ENCODE assay signal across 8 cellular contexts in the genomic region with DNA sequence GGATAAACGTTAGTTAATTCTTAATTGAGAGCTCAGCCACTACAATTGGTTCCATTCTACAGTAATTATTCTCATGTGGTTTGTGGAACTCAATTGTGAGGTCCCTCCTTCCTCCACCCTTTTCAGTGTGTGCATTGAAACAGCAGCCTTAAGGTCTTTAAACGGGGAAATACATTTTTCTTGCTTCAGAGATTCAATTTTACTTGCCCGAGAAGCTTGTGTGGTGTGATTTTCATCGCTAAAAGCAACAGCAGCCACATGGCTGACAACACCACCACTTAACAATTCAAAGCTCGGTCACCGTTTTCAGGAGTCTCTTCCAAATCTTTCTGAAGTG. TPM values are rescaled to one million over a fixed set of nuclear protein-coding genes. Genes with fewer than 3 reads are reported as not detected.
A peak's percentile ranks its signal among the peaks of the same experiment; 100 is the strongest.
DNase-seq lines count a peak whose midpoint lies in the region; ATAC-seq, FAIRE-seq and TF ChIP-seq lines count a peak whose summit lies in the region.

No MANE protein-coding gene starts in this region.

- peak overlapping the region; percentile 96 for H3K27ac Mint-ChIP-seq in CD4-positive, alpha-beta T cell
- H3K27ac Mint-ChIP-seq in naive B cell = peak overlapping the region; percentile 91 to 99 (median 98)

- in situ Hi-C loops in IMR-90 (cut with MboI; ENCODE audit: low sequenced_read_pairs) = no loop called here

- peak overlapping the region; percentile 21; the same call in 1 of the 2 replicates for H2AK5ac ChIP-seq in IMR-90 (ENCODE audit: low read depth, low read length)

- H3K9me3 ChIP-seq in CD4-positive, alpha-beta T cell (ENCODE audit: control insufficient read depth, low read length) = no peaks in the 10 kb centered on the region
- no peaks in the 10 kb centered on the region for H3K9me3 ChIP-seq in IMR-90 (ENCODE audit: control insufficient read depth, insufficient read depth, low read length)

- H4K8ac ChIP-seq in IMR-90 (ENCODE audit: low read depth in 2 of 2, low read length in 2 of 2) = peak overlapping the region; percentile 87 to 89

- H2AK9ac ChIP-seq in IMR-90 (replicated peaks; ENCODE audit: low read depth, low read length, poor library complexity) = peak overlapping the region; percentile 30

- peak overlapping the region; percentile 82 for H3K4ac ChIP-seq in IMR-90 (ENCODE audit: low read depth, low read length)

- no peak for TF ChIP-seq POLR2A in IMR-90 (IDR thresholded peaks at IDR 0.05; ENCODE audit: low read depth, low read length)

- POLR2A ChIA-PET in CD4-positive, alpha-beta T cell (lab: Charles Lee) = interaction anchor here (1.1 to 1.8 kb wide), 5 partner anchors 10 to 691 kb away, joined by 4 to 6 read pairs (median 5); partner anchors contain the start of gene MRPS35
- POLR2A ChIA-PET in IMR-90 (lab: Charles Lee; ENCODE audit: unreplicated experiment) = interaction anchor here (1.0 kb wide), 1 partner anchor 18 kb away, joined by 7 read pairs; no protein-coding TSS in a partner anchor

- peak overlapping the region; percentile 86 for H3K18ac ChIP-seq in IMR-90 (ENCODE audit: low read depth, low read length)

- FAIRE-seq in bronchial epithelial cell (lab: Jason Lieb, UNC) = no peak

- no peaks in the 10 kb centered on the region for H3K9me3 Mint-ChIP-seq in CD4-positive, alpha-beta T cell
- H3K9me3 Mint-ChIP-seq in naive B cell = no peaks in the 10 kb centered on the region

- ATAC-seq in CD4-positive, alpha-beta T cell (ENCODE audit: poor library complexity) = peak; percentile 9
- ATAC-seq in GM19395 (IDR thresholded peaks at IDR 0.05; ENCODE audit: unreplicated experiment) (peak; percentile 22), IMR-90 (ENCODE audit: low read depth) (no peak), naive B cell (ENCODE audit: low read depth in 2 of 2) (peak; percentile 13 to 17)

- H3K23ac ChIP-seq in IMR-90 (ENCODE audit: low read depth, low read length) = peak overlapping the region; percentile 86

- peak overlapping the region; percentile 84 for H4K91ac ChIP-seq in IMR-90 (ENCODE audit: insufficient read depth, low read depth, low read length)

- H3K27ac ChIP-seq in CD4-positive, alpha-beta T cell (ENCODE audit: low read depth, low read length) = peak overlapping the region; percentile 54
- peak overlapping the region; percentile 91 for H3K27ac ChIP-seq in IMR-90 (ENCODE audit: insufficient read depth, low read length)

- H4K20me1 ChIP-seq in IMR-90 (ENCODE audit: insufficient read depth, low read length) = no peaks in the 10 kb centered on the region

- H3K14ac ChIP-seq in IMR-90 (replicated peaks; ENCODE audit: low read depth, low read length) = peak overlapping the region; percentile 98

- H3K36me3 ChIP-seq in IMR-90 (ENCODE audit: control insufficient read depth, insufficient read depth, low read length) (no peaks in the 10 kb centered on the region), bronchial epithelial cell (ENCODE audit: control insufficient read depth, insufficient read depth, low read length) (no peaks in the 10 kb centered on the region)

- no CpG with 5 or more reads among the region's 6 CpGs for WGBS in IMR-90 (ENCODE audit: extremely low coverage in 2 of 2, insufficient read length in 1 of 2), 2 experiments

- dilution Hi-C loops in IMR-90 (cut with HindIII; ENCODE audit: low sequenced_read_pairs, unreplicated experiment) = no loop called here

- H3K4me1 Mint-ChIP-seq in CD4-positive, alpha-beta T cell (ENCODE audit: low read depth) = peaks cover 40% of the 10 kb centered on the region
- H3K4me1 Mint-ChIP-seq in naive B cell = peaks cover 14 to 40% (median 33%) of the 10 kb centered on the region in 3 donors

- peak overlapping the region; percentile 67 for H2BK120ac ChIP-seq in IMR-90 (ENCODE audit: low read depth, low read length)

- peaks cover 0 to 43% of the 10 kb centered on the region in 2 experiments; a peak in 2 of 4 replicates for H3K79me1 ChIP-seq in IMR-90 (ENCODE audit: low read depth in 1 of 2, low read length in 2 of 2)

- peak overlapping the region; percentile 99 for H3K4me3 Mint-ChIP-seq in CD4-positive, alpha-beta T cell
- peak overlapping the region; percentile 91 to 99 (median 97) for H3K4me3 Mint-ChIP-seq in naive B cell

- H3K4me3 ChIP-seq in IMR-90 (ENCODE audit: insufficient read depth, low read depth, low read length) (peak overlapping the region; percentile 65), bronchial epithelial cell (ENCODE audit: low read depth, low read length) (peak overlapping the region; percentile 75)

- H3K27me3 Mint-ChIP-seq in CD4-positive, alpha-beta T cell = no peaks in the 10 kb centered on the region
- H3K27me3 Mint-ChIP-seq in naive B cell = peaks cover 6 to 12% (median 10%) of the 10 kb centered on the region in 3 donors

- CTCF ChIA-PET in CD4-positive, alpha-beta T cell (lab: Charles Lee) = no interaction called here
- CTCF ChIA-PET in IMR-90 (lab: Yijun Ruan, JAX) = no interaction called here

- H3K9me1 ChIP-seq in IMR-90 (ENCODE audit: insufficient read depth, low read length) = peaks cover 6% of the 10 kb centered on the region

- no peak for DNase-seq in CD4-positive, alpha-beta T cell
- DNase-seq in IMR-90 = no peak
- no peak for DNase-seq in bronchial epithelial cell (ENCODE audit: low read depth)
- no peak for DNase-seq in naive B cell
- DNase-seq in DMS 273 (lab: John Stamatoyannopoulos, UW; ENCODE audit: unreplicated experiment) = no peak
- no peak for DNase-seq in DMS53 (lab: John Stamatoyannopoulos, UW)
- DNase-seq in stimulated activated CD4-positive, alpha-beta T cell treated with anti-CD3 and anti-CD28 coated beads, Interleukin-4, amount 100 ng/mL, for 1 hour = no peak

- H2BK5ac ChIP-seq in IMR-90 (ENCODE audit: low read depth, low read length, poor library complexity, severe bottlenecking) = peak overlapping the region; percentile 92

- H2AFZ ChIP-seq in IMR-90 (replicated peaks; ENCODE audit: low read length, poor library complexity) = peak overlapping the region; percentile 60

- intact Hi-C loops in CD4-positive, alpha-beta T cell (cut with DNase I, micrococcal nuclease) = loop anchor here (2.0 to 10.0 kb wide), 6 partner anchors 188 to 1862 kb away; partner anchors contain the start of genes MRPS35 (in 2 of the 2), ERGIC2 (in 1 of the 2), ITPR2 (in 1 of the 2) and STK38L (in 1 of the 2)
- intact Hi-C loops in IMR-90 (cut with micrococcal nuclease) = loop anchor here (5.0 kb wide), 1 partner anchor 181 kb away; no protein-coding TSS in a partner anchor

- peak overlapping the region; percentile 79 for H4K5ac ChIP-seq in IMR-90 (ENCODE audit: low read depth, low read length)

- H3K4me2 ChIP-seq in IMR-90 (ENCODE audit: low read depth, low read length) = peak overlapping the region; percentile 96

- peak overlapping the region; percentile 92 for H3K9ac ChIP-seq in IMR-90 (ENCODE audit: low read depth, low read length)

- H3K36me3 Mint-ChIP-seq in CD4-positive, alpha-beta T cell (ENCODE audit: low read depth) = peaks cover 8% of the 10 kb centered on the region
- no peaks in the 10 kb centered on the region for H3K36me3 Mint-ChIP-seq in naive B cell

- H3K4me1 ChIP-seq in IMR-90 (ENCODE audit: control insufficient read depth, insufficient read depth, low read length) = peaks cover 10% of the 10 kb centered on the region

- peak overlapping the region; percentile 66 for H2BK15ac ChIP-seq in IMR-90 (ENCODE audit: low read depth, low read length)

- H3K27me3 ChIP-seq in CD4-positive, alpha-beta T cell (ENCODE audit: control insufficient read depth, insufficient read depth, low read length) = no peaks in the 10 kb centered on the region
- H3K27me3 ChIP-seq in IMR-90 (ENCODE audit: control insufficient read depth, insufficient read depth, low read length) (no peaks in the 10 kb centered on the region), bronchial epithelial cell (ENCODE audit: control insufficient read depth, insufficient read depth, low read length) (no peaks in the 10 kb centered on the region)

- no peak for TF ChIP-seq RAD21 in IMR-90 (IDR thresholded peaks at IDR 0.05; ENCODE audit: low read length)

- H3K56ac ChIP-seq in IMR-90 (ENCODE audit: extremely low read depth, insufficient read depth, low read length) = peak overlapping the region; percentile 93

- H2BK20ac ChIP-seq in IMR-90 (ENCODE audit: low read depth, low read length) = peak overlapping the region; percentile 60

- BruUV-seq in IMR-90 (replicated peaks; lab: Mats Ljungman, UMichigan) = no TSS peak

- TF ChIP-seq CTCF in CD4-positive, alpha-beta T cell (IDR thresholded peaks at IDR 0.05) = no peak
- TF ChIP-seq CTCF in IMR-90 (conservative IDR thresholded peaks at IDR 0.05; ENCODE audit: low read depth, low read length) (no peak), bronchial epithelial cell (IDR thresholded peaks at IDR 0.05; ENCODE audit: insufficient read depth, low read length, severe bottlenecking) (no peak)

TF ChIP-seq in IMR-90, 13 proteins besides CTCF, POLR2A, EP300 and RAD21 (continues in another document):
- TF ChIP-seq MXI1 (IDR thresholded peaks at IDR 0.05; ENCODE audit: borderline replicate concordance, low read depth, low read length) (no peak), NFE2L2 (IDR thresholded peaks at IDR 0.05; ENCODE audit: low read depth, low read length) (no peak), USF2 (IDR thresholded peaks at IDR 0.05; ENCODE audit: low read depth, low read length) (no peak), CEBPB (IDR thresholded peaks at IDR 0.05; ENCODE audit: low read depth, low read length) (no peak), BHLHE40 (IDR thresholded peaks at IDR 0.05; ENCODE audit: low read depth, low read length) (no peak), CHD1 (IDR thresholded peaks at IDR 0.05; ENCODE audit: low read depth, low read length) (no peak), SMC3 (IDR thresholded peaks at IDR 0.05; ENCODE audit: low read depth, low read length) (no peak), RCOR1 (IDR thresholded peaks at IDR 0.05; ENCODE audit: insufficient replicate concordance, low read length) (no peak), FOS (IDR thresholded peaks at IDR 0.05; ENCODE audit: low read depth, low read length) (no peak), MAFK (IDR thresholded peaks at IDR 0.05; ENCODE audit: low read depth, low read length) (no peak), MAZ (IDR thresholded peaks at IDR 0.05; ENCODE audit: borderline replicate concordance, low read depth, low read length) (no peak)

RNA-seq across cellular contexts. Expression of gene PPFIBP1, which starts 0.7 kb away (rescaled TPM):
- total RNA-seq in CD4-positive, alpha-beta T cell = 1 to 10 TPM; 2.6 to 2.9 TPM
- total RNA-seq in IMR-90 (2012; rRNA removed) (72.2 and 78.6 TPM in 2 replicates), bronchial epithelial cell (31.1 and 43.3 TPM in 2 replicates)
- polyA plus RNA-seq in IMR-90 (2012; rRNA removed) (27.5 and 30.4 TPM in 2 replicates), naive B cell (ENCODE audit: low read depth in 6 of 6) (10 to 100 TPM in 4 of 6 donors, 1 to 10 TPM in 2; 8.2 to 19.0 (median 14.4) TPM)
- polyA plus RNA-seq in IMR-90 (2012; cell fraction: cytosol; rRNA removed) = 6.9 and 9.1 TPM in 2 replicates
- 14.5 and 64.6 TPM in 2 replicates for polyA plus RNA-seq in IMR-90 (2012; cell fraction: nucleus; rRNA removed; ENCODE audit: low replicate concordance)
